ENCODE assay signal across 20 cellular contexts in the genomic region with DNA sequence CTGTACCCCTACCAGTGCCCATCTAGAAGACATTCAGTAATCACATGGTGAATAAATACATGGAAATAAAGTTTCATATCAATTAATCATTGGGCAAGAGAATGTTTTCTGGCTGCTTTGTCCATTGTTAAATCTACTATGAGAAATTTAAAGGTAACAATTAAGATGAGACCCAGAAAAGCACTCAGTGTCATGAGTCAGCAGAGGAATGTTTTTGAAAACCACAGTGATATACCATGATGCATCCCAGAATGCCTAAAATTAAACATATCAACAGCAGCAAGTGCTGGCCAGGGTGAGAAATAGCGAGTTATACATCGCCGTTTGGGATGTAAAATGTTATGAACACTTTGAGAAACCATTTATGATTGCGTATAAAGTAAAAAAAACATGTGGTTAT.
DNase-seq lines count a peak whose midpoint lies in the region; ATAC-seq and TF ChIP-seq lines count a peak whose summit lies in the region.
"Had no signal": no experiment of that assay in that cellular context is flagged by ENCODE, and none has a peak within 500 bp of the region (broad histone marks: within the 10 kb centered on the region; RNA-seq: fewer than 3 reads in every experiment).

No MANE protein-coding gene starts in this region.

- H3K4me2 ChIP-seq in SK-N-SH (no peak overlapping the region), neural progenitor cell (no peak overlapping the region)
- H3K4me2 ChIP-seq: A549; BLaER1 treated with 17β-estradiol and CSF1 and Interleukin-3, amounts not matched to agents 10 nM and 100 nM had no signal

- H3K4me1 Mint-ChIP-seq in neural progenitor cell, result peaks cover 8% of the 10 kb centered on the region
- H3K4me1 Mint-ChIP-seq: B cell had no signal

- H3K79me2 ChIP-seq in SK-N-SH (ENCODE audit: insufficient read depth) (no peaks in the 10 kb centered on the region), neural progenitor cell (ENCODE audit: low read depth) (no peaks in the 10 kb centered on the region)

- ATAC-seq in HG03108 (IDR thresholded peaks at IDR 0.05; ENCODE audit: unreplicated experiment), result no peak
- ATAC-seq: A549; CD8-positive, alpha-beta T cell; GM12878 had no signal

- no peak overlapping the region for H3K9ac ChIP-seq in SK-N-SH
- H3K9ac ChIP-seq in neural progenitor cell, result no peak overlapping the region
- H3K9ac ChIP-seq: BLaER1 treated with 17β-estradiol and CSF1 and Interleukin-3, amounts not matched to agents 10 nM and 100 nM had no signal

- WGBS in SK-N-SH (ENCODE audit: low lambda C conversion rate), result 81% methylated on average over 4 of the region's 4 CpGs

- H2AFZ ChIP-seq in SK-N-SH (ENCODE audit: low read depth) (no peak overlapping the region), neural progenitor cell (replicated peaks) (no peak overlapping the region)

- H3K4me3 Mint-ChIP-seq in neural progenitor cell, result no peak overlapping the region
- H3K4me3 Mint-ChIP-seq: B cell; CD4-positive, alpha-beta T cell; CD8-positive, alpha-beta T cell had no signal

- H3K9me3 ChIP-seq in SK-N-SH (no peaks in the 10 kb centered on the region), neural progenitor cell (ENCODE audit: low read depth) (no peaks in the 10 kb centered on the region)
- H3K9me3 ChIP-seq: A549; BLaER1 treated with 17β-estradiol and CSF1 and Interleukin-3, amounts not matched to agents 10 nM and 100 nM; Caco-2 had no signal

- no peak overlapping the region for H3K27ac Mint-ChIP-seq in neural progenitor cell
- H3K27ac Mint-ChIP-seq: B cell; CD4-positive, alpha-beta T cell; CD8-positive, alpha-beta T cell had no signal

- H3K27ac ChIP-seq in SK-N-SH (ENCODE audit: low read depth in 2 of 2, low read length in 1 of 2) (peak overlapping the region in 1 of 2 experiments; percentile 2; a peak in 1 of 4 replicates), neural progenitor cell (no peak overlapping the region)
- H3K27ac ChIP-seq: A549; BLaER1 treated with 17β-estradiol and CSF1 and Interleukin-3, amounts not matched to agents 10 nM and 100 nM; C4-2B had no signal

- DNase-seq in EL (peak; percentile 12), HT1080 (ENCODE audit: low read depth) (peak; percentile 15), SK-N-SH (no peak), neural progenitor cell (ENCODE audit: low spot score) (no peak), NCI-H1105 (lab: John Stamatoyannopoulos, UW) (no peak)
- DNase-seq in stimulated activated naive CD4-positive, alpha-beta T cell treated with Interleukin-2 at 50 U/mL for 16 hours (lab: John Stamatoyannopoulos, UW), result no peak
- DNase-seq: 8988T; AML-193; Caco-2; Calu3; CD4-positive, alpha-beta T cell; CD8-positive, alpha-beta T cell; DMS79 treated with DMSO at 0.1 percent for 48 hours; GDM1 had no signal

- POLR2A ChIA-PET in SK-N-SH (lab: Yijun Ruan, JAX), result no interaction called here

- no peaks in the 10 kb centered on the region for H3K27me3 Mint-ChIP-seq in neural progenitor cell (ENCODE audit: insufficient read depth, low read depth)
- H3K27me3 Mint-ChIP-seq: B cell; CD4-positive, alpha-beta T cell had no signal

- no peak overlapping the region for H3K4me3 ChIP-seq in SK-N-SH (ENCODE audit: low read depth in 2 of 2, low read length in 1 of 2)
- H3K4me3 ChIP-seq in neural progenitor cell, result no peak overlapping the region
- H3K4me3 ChIP-seq: A549; BLaER1 treated with 17β-estradiol and CSF1 and Interleukin-3, amounts not matched to agents 10 nM and 100 nM; GM12878 had no signal

- H4K20me1 ChIP-seq in SK-N-SH (ENCODE audit: insufficient read depth) (no peaks in the 10 kb centered on the region), neural progenitor cell (ENCODE audit: low read depth) (no peaks in the 10 kb centered on the region)
- H4K20me1 ChIP-seq: BLaER1 treated with 17β-estradiol and CSF1 and Interleukin-3, amounts not matched to agents 10 nM and 100 nM had no signal

- H3K9me3 Mint-ChIP-seq in neural progenitor cell, result peaks cover 3% of the 10 kb centered on the region
- H3K9me3 Mint-ChIP-seq: CD4-positive, alpha-beta T cell; CD8-positive, alpha-beta T cell had no signal

- CTCF ChIA-PET in SK-N-SH (lab: Yijun Ruan, JAX), result no interaction called here

- H3K4me1 ChIP-seq in SK-N-SH (ENCODE audit: control insufficient read depth in 1 of 2, insufficient read depth in 2 of 2, low read depth in 1 of 2, low read length in 1 of 2) (peaks cover 2 to 7% of the 10 kb centered on the region in 2 experiments; a peak in 3 of 4 replicates), neural progenitor cell (no peaks in the 10 kb centered on the region)
- H3K4me1 ChIP-seq: A549, Caco-2 had no signal

- TF ChIP-seq RAD21 in SK-N-SH (IDR thresholded peaks at IDR 0.05; ENCODE audit: low read length), result no peak

- no peak for TF ChIP-seq CTCF in SK-N-SH (IDR thresholded peaks at IDR 0.05)
- no peak for TF ChIP-seq CTCF in neural progenitor cell (IDR thresholded peaks at IDR 0.05)

- H3K27me3 ChIP-seq in SK-N-SH (ENCODE audit: insufficient read depth) (no peaks in the 10 kb centered on the region), neural progenitor cell (no peaks in the 10 kb centered on the region)
- H3K27me3 ChIP-seq: BLaER1 treated with 17β-estradiol and CSF1 and Interleukin-3, amounts not matched to agents 10 nM and 100 nM had no signal

- H3F3A ChIP-seq in SK-N-SH (replicated peaks; ENCODE audit: insufficient read depth) (no peaks in the 10 kb centered on the region), neural progenitor cell (ENCODE audit: low read depth) (no peaks in the 10 kb centered on the region)

- H3K36me3 ChIP-seq in SK-N-SH (replicated peaks in 1 of 2; ENCODE audit: control insufficient read depth in 1 of 2, insufficient read depth in 2 of 2, low read length in 1 of 2), result no peaks in the 10 kb centered on the region
- H3K36me3 ChIP-seq in neural progenitor cell, result no peaks in the 10 kb centered on the region
- H3K36me3 ChIP-seq: BLaER1 treated with 17β-estradiol and CSF1 and Interleukin-3, amounts not matched to agents 10 nM and 100 nM had no signal

- peak in 1 of 2 experiments; percentile 35; a peak in 2 of 4 replicates for TF ChIP-seq EP300 in SK-N-SH (IDR thresholded peaks at IDR 0.05; ENCODE audit: borderline replicate concordance in 1 of 2, low read depth in 1 of 2, low read length in 1 of 2)

- no peaks in the 10 kb centered on the region for H3K9me2 ChIP-seq in SK-N-SH

- no peaks in the 10 kb centered on the region for H3K36me3 Mint-ChIP-seq in neural progenitor cell
- H3K36me3 Mint-ChIP-seq: CD8-positive, alpha-beta T cell had no signal

TF ChIP-seq in SK-N-SH, 30 proteins besides CTCF, POLR2A, EP300 and RAD21 (continues in another document):
- TF ChIP-seq MEF2A (IDR thresholded peaks at IDR 0.05; ENCODE audit: borderline replicate concordance, low read depth) (no peak), EZH2phosphoT487 (IDR thresholded peaks at IDR 0.05; ENCODE audit: borderline replicate concordance, low read depth) (no peak), GABPA (IDR thresholded peaks at IDR 0.05; ENCODE audit: low read depth) (no peak), POLR2AphosphoS5 (IDR thresholded peaks at IDR 0.05; ENCODE audit: low read depth, low read length) (no peak), SMC3 (IDR thresholded peaks at IDR 0.05; ENCODE audit: low read depth, low read length) (no peak), MXI1 (IDR thresholded peaks at IDR 0.05; ENCODE audit: low read depth, low read length) (no peak), FOSL2 (IDR thresholded peaks at IDR 0.05; ENCODE audit: borderline replicate concordance, low read depth) (0 out of 2 replicates have a peak, but pooled peaks have one; percentile 21), RFX5 (IDR thresholded peaks at IDR 0.05; ENCODE audit: low read length) (no peak), TCF12 (IDR thresholded peaks at IDR 0.05) (peak; percentile 64)
- TF ChIP-seq, protein P1, sequence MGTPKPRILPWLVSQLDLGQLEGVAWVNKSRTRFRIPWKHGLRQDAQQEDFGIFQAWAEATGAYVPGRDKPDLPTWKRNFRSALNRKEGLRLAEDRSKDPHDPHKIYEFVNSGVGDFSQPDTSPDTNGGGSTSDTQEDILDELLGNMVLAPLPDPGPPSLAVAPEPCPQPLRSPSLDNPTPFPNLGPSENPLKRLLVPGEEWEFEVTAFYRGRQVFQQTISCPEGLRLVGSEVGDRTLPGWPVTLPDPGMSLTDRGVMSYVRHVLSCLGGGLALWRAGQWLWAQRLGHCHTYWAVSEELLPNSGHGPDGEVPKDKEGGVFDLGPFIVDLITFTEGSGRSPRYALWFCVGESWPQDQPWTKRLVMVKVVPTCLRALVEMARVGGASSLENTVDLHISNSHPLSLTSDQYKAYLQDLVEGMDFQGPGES (IDR thresholded peaks at IDR 0.05; ENCODE audit: low read depth, low read length), result no peak
- TF ChIP-seq, protein P2, sequence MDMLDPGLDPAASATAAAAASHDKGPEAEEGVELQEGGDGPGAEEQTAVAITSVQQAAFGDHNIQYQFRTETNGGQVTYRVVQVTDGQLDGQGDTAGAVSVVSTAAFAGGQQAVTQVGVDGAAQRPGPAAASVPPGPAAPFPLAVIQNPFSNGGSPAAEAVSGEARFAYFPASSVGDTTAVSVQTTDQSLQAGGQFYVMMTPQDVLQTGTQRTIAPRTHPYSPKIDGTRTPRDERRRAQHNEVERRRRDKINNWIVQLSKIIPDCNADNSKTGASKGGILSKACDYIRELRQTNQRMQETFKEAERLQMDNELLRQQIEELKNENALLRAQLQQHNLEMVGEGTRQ (IDR thresholded peaks at IDR 0.05; ENCODE audit: borderline replicate concordance, low read depth, low read length), result no peak
- TF ChIP-seq, protein P3, sequence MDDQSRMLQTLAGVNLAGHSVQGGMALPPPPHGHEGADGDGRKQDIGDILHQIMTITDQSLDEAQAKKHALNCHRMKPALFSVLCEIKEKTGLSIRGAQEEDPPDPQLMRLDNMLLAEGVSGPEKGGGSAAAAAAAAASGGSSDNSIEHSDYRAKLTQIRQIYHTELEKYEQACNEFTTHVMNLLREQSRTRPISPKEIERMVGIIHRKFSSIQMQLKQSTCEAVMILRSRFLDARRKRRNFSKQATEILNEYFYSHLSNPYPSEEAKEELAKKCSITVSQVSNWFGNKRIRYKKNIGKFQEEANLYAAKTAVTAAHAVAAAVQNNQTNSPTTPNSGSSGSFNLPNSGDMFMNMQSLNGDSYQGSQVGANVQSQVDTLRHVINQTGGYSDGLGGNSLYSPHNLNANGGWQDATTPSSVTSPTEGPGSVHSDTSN (IDR thresholded peaks at IDR 0.05), result peak; percentile 42; the same call in 1 of the 2 replicates

Comparison
In these comparisons a context has a peak if more than half of its experiments do, and no peak if none do; other contexts are left out.
1. DNase-seq: peak in EL (single experiment) and HT1080 (single experiment); none in SK-N-SH (single experiment), stimulated activated naive CD4-positive, alpha-beta T cell treated with Interleukin-2 at 50 U/mL for 16 hours (single experiment), neural progenitor cell (single experiment) and NCI-H1105 (single experiment).